24 cellular contexts compared by ENCODE assay signal in genomic region chr9:87088192-87088591, GRCh38.
"Had no signal": no experiment of that assay in that cellular context is flagged by ENCODE, and none has a peak within 500 bp of the region (broad histone marks: within the 10 kb centered on the region; RNA-seq: fewer than 3 reads in every experiment).

No MANE protein-coding gene starts in this region.

- ATAC-seq: activated CD8-positive, alpha-beta T cell treated with anti-CD3 and anti-CD28 coated beads, Interleukin-2, amount 10 ng/mL, durations not matched to agents 7 days and 5 days; SK-N-SH treated with all-trans-retinoic acid at 6 μM for 48 hours; WTC11 had no signal

- DNase-seq: activated CD4-positive, alpha-beta T cell treated with anti-CD3 and anti-CD28 coated beads for 48 hours; activated CD4-positive, alpha-beta T cell treated with anti-CD3 and anti-CD28 coated beads, Interleukin-2, amount 50 U/mL, for 4 hours; activated CD4-positive, CD25-positive, alpha-beta regulatory T cell treated with anti-CD3 and anti-CD28 coated beads, Interleukin-2, amount 50 U/mL, for 72 hours; activated CD8-positive, alpha-beta memory T cell treated with anti-CD3 and anti-CD28 coated beads, Interleukin-2, amount 50 U/mL, for 48 hours; activated CD8-positive, alpha-beta T cell treated with anti-CD3 and anti-CD28 coated beads, Interleukin-2, amount 10 ng/mL, durations not matched to agents 7 days and 5 days; activated naive CD4-positive, alpha-beta T cell treated with anti-CD3 and anti-CD28 coated beads, Interleukin-2, amount 50 U/mL, for 16 hours; activated naive CD8-positive, alpha-beta T cell treated with anti-CD3 and anti-CD28 coated beads, Interleukin-2, amount 10 ng/mL, durations not matched to agents 7 days and 5 days; activated T-cell treated with anti-CD3 and anti-CD28 coated beads, Interleukin-2, amount 50 U/mL, for 1 hour; adrenal gland; MG63; MV-4-11; NCI-H1092 treated with DMSO at 0.1 percent for 48 hours; NCI-H1417 treated with DMSO at 0.1 percent for 48 hours; NCI-H1694; NCI-H2029 treated with DMSO at 0.1 percent for 48 hours; NCI-H345; NCI-H510A; NCI-H526 treated with DMSO at 0.1 percent for 48 hours; NCI-H82; SJCRH30; SW 1271 had no signal

- H3K4me3 ChIP-seq: adrenal gland, breast epithelium, MG63, SJCRH30 had no signal

- H3K27me3 ChIP-seq: adrenal gland, breast epithelium, MG63, SJCRH30 had no signal

- H3K36me3 ChIP-seq: adrenal gland, breast epithelium, MG63, SJCRH30 had no signal

- H3K9me3 ChIP-seq: adrenal gland, SJCRH30 had no signal

- H3K27ac ChIP-seq: adrenal gland, breast epithelium, SJCRH30 had no signal

- H3K4me1 ChIP-seq: adrenal gland, breast epithelium, SJCRH30 had no signal
